Comparison of ENCODE assay signal across 17 cellular contexts in the genomic region with DNA sequence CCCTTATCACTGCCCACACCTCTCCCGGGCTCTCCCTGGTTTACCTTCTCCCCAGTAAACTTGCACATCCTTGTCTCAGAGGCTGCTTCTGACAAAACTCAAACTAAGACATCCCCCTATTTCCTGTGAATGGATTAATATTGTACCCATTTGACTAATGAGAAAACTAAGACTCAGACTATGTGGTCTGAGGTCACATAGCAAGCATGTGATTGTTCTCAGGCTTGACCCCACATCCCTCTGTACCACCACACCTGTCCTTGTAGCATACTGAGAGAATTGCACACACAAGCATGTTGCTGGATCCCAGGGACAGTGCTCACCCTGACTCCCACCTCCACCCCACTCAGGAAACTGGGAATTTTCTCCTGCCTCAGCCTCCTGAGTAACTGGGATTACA.
DNase-seq lines count a peak whose midpoint lies in the region; ATAC-seq, FAIRE-seq and TF ChIP-seq lines count a peak whose summit lies in the region.
"Had no signal": no experiment of that assay in that cellular context is flagged by ENCODE, and none has a peak within 500 bp of the region (broad histone marks: within the 10 kb centered on the region; RNA-seq: fewer than 3 reads in every experiment).

No MANE protein-coding gene starts in this region.

- H3K27me3 ChIP-seq in right lobe of liver (no peaks in the 10 kb centered on the region), HepG2 (ENCODE audit: control insufficient read depth in 1 of 2, insufficient read depth in 2 of 2, low read length in 2 of 2) (peaks cover 0 to 7% of the 10 kb centered on the region in 2 experiments; a peak in 1 of 5 replicates), transverse colon (no peaks in the 10 kb centered on the region), testis (no peaks in the 10 kb centered on the region)
- H3K27me3 ChIP-seq: gastroesophageal sphincter, ovary had no signal

- no peaks in the 10 kb centered on the region; the same call in 1 of the 2 replicates for H4K20me1 ChIP-seq in HepG2 (ENCODE audit: insufficient read depth, low read length)

- H3K27ac ChIP-seq in right lobe of liver = peak overlapping the region in 2 of 3 donors; percentile 71 to 75
- no peak overlapping the region for H3K27ac ChIP-seq in HepG2 (ENCODE audit: extremely low read length, insufficient read depth, low read length)
- H3K27ac ChIP-seq in transverse colon = no peak overlapping the region
- no peak overlapping the region for H3K27ac ChIP-seq in testis
- H3K27ac ChIP-seq: gastroesophageal sphincter, ovary had no signal

- intact Hi-C loops in right lobe of liver (cut with DNase I) (no loop called here), HepG2 (cut with micrococcal nuclease; ENCODE audit: unreplicated experiment) (no loop called here), transverse colon (cut with DNase I; ENCODE audit: low total_unique reads) (no loop called here), testis (cut with DNase I; ENCODE audit: low total_unique reads) (no loop called here)

- FAIRE-seq in HepG2 (lab: Jason Lieb, UNC) = no peak
- FAIRE-seq: TTC549 had no signal

- H3K79me2 ChIP-seq in HepG2 (ENCODE audit: insufficient read depth, low read length) = no peaks in the 10 kb centered on the region

- H2AFZ ChIP-seq in HepG2 (ENCODE audit: low read length) = no peak overlapping the region

- CTCF ChIA-PET in HepG2 (lab: Yijun Ruan, JAX; ENCODE audit: low intra/inter-chr PET ratio, low total read pairs) = no interaction called here

- in situ Hi-C loops in HepG2 (cut with HindIII; ENCODE audit: extremely low pct_ligation_motif_present, low pct_unique_long_range_greater_than_20kb) = no loop called here
- in situ Hi-C loops in transverse colon (cut with MboI; ENCODE audit: low pct_ligation_motif_present in 1 of 4, low pct_unique_long_range_greater_than_20kb in 1 of 4, low sequenced_read_pairs in 3 of 4) = no loop called here

- H3K4me2 ChIP-seq in HepG2 (ENCODE audit: low read depth, low read length) = no peak overlapping the region

- peaks cover 0 to 26% (median 11%) of the 10 kb centered on the region in 4 donors for H3K4me1 ChIP-seq in right lobe of liver
- peaks cover 31% of the 10 kb centered on the region for H3K4me1 ChIP-seq in HepG2 (ENCODE audit: insufficient read depth, low read length)
- H3K4me1 ChIP-seq in transverse colon = peaks cover 5 to 33% (median 18%) of the 10 kb centered on the region in 4 donors
- H3K4me1 ChIP-seq in testis = no peaks in the 10 kb centered on the region

- H3K9ac ChIP-seq in HepG2 (ENCODE audit: insufficient read depth, low read depth, low read length) = no peak overlapping the region

- no peak for TF ChIP-seq CTCF in right lobe of liver (IDR thresholded peaks at IDR 0.05)
- no peak for TF ChIP-seq CTCF in HepG2 (CRISPR knock-in tag; IDR thresholded peaks at IDR 0.05)
- TF ChIP-seq CTCF in transverse colon (IDR thresholded peaks at IDR 0.05) = no peak
- no peak for TF ChIP-seq CTCF in testis (IDR thresholded peaks at IDR 0.05)

- DNase-seq in right lobe of liver (no peak), HepG2 (ENCODE audit: low spot score) (no peak), transverse colon (no peak), testis (no peak), Ammon's horn (ENCODE audit: low spot score) (no peak), GOT3 (lab: John Stamatoyannopoulos, UW) (no peak)
- DNase-seq: 8988T; activated CD8-positive, alpha-beta memory T cell treated with anti-CD3 and anti-CD28 coated beads, Interleukin-2, amount 50 U/mL, for 48 hours; amygdala; DND-41; NCI-H510A; ovary; stimulated activated CD4-positive, alpha-beta T cell treated with anti-CD3 and anti-CD28 coated beads, Interleukin-2, amount 100 ng/mL, for 24 hours had no signal

- BruUV-seq in HepG2 (replicated peaks; lab: Mats Ljungman, UMichigan) = no TSS peak

- TF ChIP-seq POLR2A in right lobe of liver (IDR thresholded peaks at IDR 0.05) = no peak
- TF ChIP-seq POLR2A in HepG2 (IDR thresholded peaks at IDR 0.05; ENCODE audit: insufficient read depth in 1 of 2, low read depth in 2 of 2, low read length in 2 of 2) = no peak
- no peak for TF ChIP-seq POLR2A in transverse colon (IDR thresholded peaks at IDR 0.05)
- TF ChIP-seq POLR2A in testis (IDR thresholded peaks at IDR 0.05) = no peak

- H3K4me3 ChIP-seq in right lobe of liver (no peak overlapping the region), HepG2 (replicated peaks in 1 of 3; ENCODE audit: insufficient read depth in 1 of 3, low read depth in 2 of 3, low read length in 3 of 3) (no peak overlapping the region), transverse colon (no peak overlapping the region), testis (no peak overlapping the region)
- H3K4me3 ChIP-seq: gastroesophageal sphincter, ovary had no signal

- no peak for TF ChIP-seq RAD21 in HepG2 (CRISPR knock-in tag; IDR thresholded peaks at IDR 0.05)

- H3K9me3 ChIP-seq in right lobe of liver (no peaks in the 10 kb centered on the region), HepG2 (ENCODE audit: low read length) (no peaks in the 10 kb centered on the region), transverse colon (no peaks in the 10 kb centered on the region), testis (no peaks in the 10 kb centered on the region)
- H3K9me3 ChIP-seq: ovary had no signal

- TF ChIP-seq EP300 in HepG2 (IDR thresholded peaks at IDR 0.05; ENCODE audit: low read depth in 2 of 2, low read length in 2 of 2) (no peak), HepG2 (CRISPR knock-in tag; IDR thresholded peaks at IDR 0.05; ENCODE audit: borderline replicate concordance) (no peak), transverse colon (IDR thresholded peaks at IDR 0.05; ENCODE audit: low read depth) (no peak)

- POLR2A ChIA-PET in HepG2 (lab: Yijun Ruan, JAX) = no interaction called here

- ATAC-seq in right lobe of liver = no peak
- no peak for ATAC-seq in HepG2
- peak; percentile 87 for ATAC-seq in HG02610 (IDR thresholded peaks at IDR 0.05; ENCODE audit: unreplicated experiment)
- peak; percentile 82 for ATAC-seq in HG03378 (IDR thresholded peaks at IDR 0.05; ENCODE audit: unreplicated experiment)
- ATAC-seq: gastroesophageal sphincter had no signal

- WGBS in right lobe of liver (ENCODE audit: insufficient coverage, low coverage, low lambda C conversion rate, missing lambda C conversion rate) = 100% methylated on average over 1 of the region's 1 CpG
- 88% methylated on average over 1 of the region's 1 CpG for WGBS in HepG2 (ENCODE audit: low lambda C conversion rate)
- WGBS in transverse colon (ENCODE audit: low coverage in 1 of 2), 2 donors = 74 to 100% methylated on average over 1 of the region's 1 CpG
- WGBS in testis, 2 donors = 88 to 100% methylated on average over 1 of the region's 1 CpG

- no peaks in the 10 kb centered on the region for H3K36me3 ChIP-seq in right lobe of liver
- H3K36me3 ChIP-seq in HepG2 (replicated peaks in 1 of 2; ENCODE audit: control insufficient read depth in 1 of 2, insufficient read depth in 2 of 2, low read length in 2 of 2) = no peaks in the 10 kb centered on the region
- H3K36me3 ChIP-seq in transverse colon = no peaks in the 10 kb centered on the region
- no peaks in the 10 kb centered on the region for H3K36me3 ChIP-seq in testis (ENCODE audit: low read depth, missing control alignments)
- H3K36me3 ChIP-seq: gastroesophageal sphincter, ovary had no signal

TF ChIP-seq in HepG2, 621 proteins besides CTCF, POLR2A, EP300 and RAD21:
- TF ChIP-seq ZNF101 (CRISPR knock-in tag; IDR thresholded peaks at IDR 0.05; ENCODE audit: borderline replicate concordance, low read depth) (no peak), MAFK (conservative IDR thresholded peaks at IDR 0.05 in 1 of 2, IDR thresholded peaks at IDR 0.05 in 1 of 2; ENCODE audit: low read length in 2 of 2) (no peak), ZNF335 (CRISPR knock-in tag; IDR thresholded peaks at IDR 0.05) (no peak), AGO2 (optimal IDR thresholded peaks at IDR 0.05; ENCODE audit: low read depth, low read length) (no peak), MEIS2 (CRISPR knock-in tag; IDR thresholded peaks at IDR 0.05) (no peak)
- TF ChIP-seq, protein P1, sequence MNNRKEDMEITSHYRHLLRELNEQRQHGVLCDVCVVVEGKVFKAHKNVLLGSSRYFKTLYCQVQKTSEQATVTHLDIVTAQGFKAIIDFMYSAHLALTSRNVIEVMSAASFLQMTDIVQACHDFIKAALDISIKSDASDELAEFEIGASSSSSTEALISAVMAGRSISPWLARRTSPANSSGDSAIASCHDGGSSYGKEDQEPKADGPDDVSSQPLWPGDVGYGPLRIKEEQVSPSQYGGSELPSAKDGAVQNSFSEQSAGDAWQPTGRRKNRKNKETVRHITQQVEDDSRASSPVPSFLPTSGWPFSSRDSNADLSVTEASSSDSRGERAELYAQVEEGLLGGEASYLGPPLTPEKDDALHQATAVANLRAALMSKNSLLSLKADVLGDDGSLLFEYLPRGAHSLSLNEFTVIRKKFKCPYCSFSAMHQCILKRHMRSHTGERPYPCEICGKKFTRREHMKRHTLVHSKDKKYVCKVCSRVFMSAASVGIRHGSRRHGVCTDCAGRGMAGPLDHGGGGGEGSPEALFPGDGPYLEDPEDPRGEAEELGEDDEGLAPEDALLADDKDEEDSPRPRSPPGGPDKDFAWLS (CRISPR knock-in tag; IDR thresholded peaks at IDR 0.05; ENCODE audit: borderline replicate concordance) = no peak
- TF ChIP-seq, protein P2, sequence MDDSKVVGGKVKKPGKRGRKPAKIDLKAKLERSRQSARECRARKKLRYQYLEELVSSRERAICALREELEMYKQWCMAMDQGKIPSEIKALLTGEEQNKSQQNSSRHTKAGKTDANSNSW (CRISPR knock-in tag; IDR thresholded peaks at IDR 0.05; ENCODE audit: borderline replicate concordance) = no peak

Comparison
In these comparisons a context has a peak if more than half of its experiments do, and no peak if none do; other contexts are left out.
1. H3K27ac ChIP-seq: peak in right lobe of liver (2 of 3); none in HepG2 (single experiment), transverse colon (0 of 4) and testis (0 of 2).
2. ATAC-seq: peak in HG02610 (single experiment) and HG03378 (single experiment); none in right lobe of liver (0 of 4) and HepG2 (single experiment).